In the genomic region with DNA sequence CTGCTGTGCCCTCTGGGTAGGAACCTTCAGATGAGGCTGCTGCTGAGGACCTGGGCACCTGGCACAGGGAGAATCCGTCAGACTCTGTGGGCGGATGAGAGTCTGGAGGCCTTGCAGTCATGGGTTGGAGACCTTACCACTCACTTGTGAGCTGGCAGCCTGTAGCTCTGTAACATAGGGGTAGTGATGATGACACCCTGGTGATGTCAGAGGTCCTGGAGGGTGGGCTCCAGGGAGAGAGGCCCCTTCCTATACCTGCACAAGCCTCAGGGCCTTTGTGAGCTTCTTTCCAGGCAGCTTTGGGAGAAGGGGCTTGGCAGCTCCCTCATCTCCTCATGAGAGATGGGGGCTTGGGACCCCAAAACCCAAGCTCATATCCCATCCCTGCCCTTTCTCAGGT, we compare ENCODE assay signal across 8 cellular contexts. TPM values are rescaled to one million over a fixed set of nuclear protein-coding genes. Genes with fewer than 3 reads are reported as not detected.
DNase-seq lines count a peak whose midpoint lies in the region; ATAC-seq and TF ChIP-seq lines count a peak whose summit lies in the region.
"Had no signal": no experiment of that assay in that cellular context is flagged by ENCODE, and none has a peak within 500 bp of the region (broad histone marks: within the 10 kb centered on the region; RNA-seq: fewer than 3 reads in every experiment).

No MANE protein-coding gene starts in this region.

- peak overlapping the region; percentile 100 for H3K27ac Mint-ChIP-seq in type B pancreatic cell

- H3K27me3 Mint-ChIP-seq in type B pancreatic cell = no peaks in the 10 kb centered on the region

- peak overlapping the region in 8 of 10 donors; percentile 59 to 96 (median 86) for H3K4me3 ChIP-seq in heart right ventricle
- H3K4me3 ChIP-seq in left ventricle myocardium inferior = peak overlapping the region; percentile 93

- H3K36me3 ChIP-seq in heart right ventricle (peaks cover 0 to 45% (median 26%) of the 10 kb centered on the region in 9 donors), left ventricle myocardium inferior (peaks cover 28% of the 10 kb centered on the region)

- TF ChIP-seq CTCF in heart right ventricle (IDR thresholded peaks at IDR 0.05) (no peak), left ventricle myocardium inferior (IDR thresholded peaks at IDR 0.05; ENCODE audit: borderline replicate concordance) (no peak), type B pancreatic cell (conservative IDR thresholded peaks at IDR 0.05) (no peak)

- H3K27me3 ChIP-seq in heart right ventricle (no peaks in the 10 kb centered on the region), left ventricle myocardium inferior (ENCODE audit: low read depth) (no peaks in the 10 kb centered on the region)

- DNase-seq in heart right ventricle (no peak), cardiac septum (ENCODE audit: low spot score) (no peak), left ventricle myocardium inferior (no peak), type B pancreatic cell (ENCODE audit: extremely low spot score, unreplicated experiment) (no peak), NCI-H2081 (lab: John Stamatoyannopoulos, UW) (no peak), HPDE6-E6E7 (ENCODE audit: extremely low spot score) (no peak)
- DNase-seq: NCI-H2107 had no signal

- intact Hi-C loops in heart right ventricle (cut with DNase I) (loop anchor here in 1 of 10 donors (5.0 kb wide), 1 partner anchor 55 kb away; a partner anchor contains a TSS), cardiac septum (cut with DNase I) (no loop called here), left ventricle myocardium inferior (cut with micrococcal nuclease) (no loop called here)

- peaks cover 16 to 54% (median 44%) of the 10 kb centered on the region in 9 donors for H3K4me1 ChIP-seq in heart right ventricle
- H3K4me1 ChIP-seq in left ventricle myocardium inferior = peaks cover 65% of the 10 kb centered on the region

- H3K27ac ChIP-seq in heart right ventricle (peak overlapping the region in 9 of 10 donors; percentile 92 to 99 (median 97)), left ventricle myocardium inferior (replicated peaks) (peak overlapping the region; percentile 100)

- 63 to 82% methylated on average over 2 of the region's 2 CpGs for WGBS in heart right ventricle, 2 donors

- ATAC-seq in heart right ventricle = no peak
- ATAC-seq: esophagus mucosa had no signal

- H3K4me1 Mint-ChIP-seq in type B pancreatic cell (ENCODE audit: unreplicated experiment) = peaks cover 10% of the 10 kb centered on the region

- peak overlapping the region; percentile 88 for H3K4me3 Mint-ChIP-seq in type B pancreatic cell

- H3K9me3 ChIP-seq in heart right ventricle (no peaks in the 10 kb centered on the region), left ventricle myocardium inferior (replicated peaks) (no peaks in the 10 kb centered on the region)

- H3K36me3 Mint-ChIP-seq in type B pancreatic cell = no peaks in the 10 kb centered on the region

- H3K9me3 Mint-ChIP-seq in type B pancreatic cell = no peaks in the 10 kb centered on the region

RNA-seq across cellular contexts. Expression of a gene that starts 1.6 kb away (rescaled TPM):
- total RNA-seq in heart right ventricle (10 to 100 TPM; 23.9 to 43.4 (median 33.5) TPM), cardiac septum (28.0 TPM), left ventricle myocardium inferior (37.0 TPM), type B pancreatic cell (ENCODE audit: low replicate concordance) (17.9 and 31.2 TPM in 2 replicates)
- polyA plus RNA-seq in heart right ventricle = 10 to 100 TPM; 18.9 to 20.6 TPM

RNA-seq across cellular contexts. Expression of a gene that starts 3.6 kb away (rescaled TPM):
- 100 to 1,000 TPM; 207 to 356 (median 281) TPM for total RNA-seq in heart right ventricle
- 100 to 1,000 TPM; 366 to 469 TPM for polyA plus RNA-seq in heart right ventricle
- total RNA-seq in cardiac septum = 294 TPM
- 257 TPM for total RNA-seq in left ventricle myocardium inferior
- 248 and 320 TPM in 2 replicates for total RNA-seq in type B pancreatic cell (ENCODE audit: low replicate concordance)

RNA-seq across cellular contexts. Expression of a gene that starts 36.7 kb away (rescaled TPM):
- total RNA-seq in heart right ventricle (10 to 100 TPM in 1 of 10 donors, 1 to 10 TPM in 9; 7.2 to 12.4 (median 9.1) TPM), cardiac septum (9.6 TPM), left ventricle myocardium inferior (8.8 TPM), type B pancreatic cell (ENCODE audit: low replicate concordance) (35.1 and 61.2 TPM in 2 replicates)
- 1 to 10 TPM; 5.8 to 5.9 TPM for polyA plus RNA-seq in heart right ventricle

RNA-seq across cellular contexts. Expression of a gene that starts 52.7 kb away (rescaled TPM):
- 10 to 100 TPM in 9 of 10 donors, 1 to 10 TPM in 1; 8.2 to 15.6 (median 13.2) TPM for total RNA-seq in heart right ventricle
- 10 to 100 TPM in 1 of 2 donors, 1 to 10 TPM in 1; 8.5 to 10.8 TPM for polyA plus RNA-seq in heart right ventricle
- total RNA-seq in cardiac septum = 14.1 TPM
- 10.4 TPM for total RNA-seq in left ventricle myocardium inferior
- 47.5 and 70.2 TPM in 2 replicates for total RNA-seq in type B pancreatic cell (ENCODE audit: low replicate concordance)

RNA-seq across cellular contexts. Expression of a gene that starts 53.0 kb away (rescaled TPM):
- 10 to 100 TPM in 9 of 10 donors, 1 to 10 TPM in 1; 9.5 to 15.7 (median 12.0) TPM for total RNA-seq in heart right ventricle
- 1 to 10 TPM; 2.1 to 2.4 TPM for polyA plus RNA-seq in heart right ventricle
- total RNA-seq in cardiac septum = 9.9 TPM
- total RNA-seq in left ventricle myocardium inferior = 12.3 TPM
- 20.2 and 26.6 TPM in 2 replicates for total RNA-seq in type B pancreatic cell (ENCODE audit: low replicate concordance)
